11 cellular contexts compared by ENCODE assay signal in genomic region chr1:218983848-218984247, GRCh38.
DNase-seq lines count a peak whose midpoint lies in the region; ATAC-seq and TF ChIP-seq lines count a peak whose summit lies in the region.
"Had no signal": no experiment of that assay in that cellular context is flagged by ENCODE, and none has a peak within 500 bp of the region (broad histone marks: within the 10 kb centered on the region; RNA-seq: fewer than 3 reads in every experiment).

No MANE protein-coding gene starts in this region.

- no peaks in the 10 kb centered on the region for H3K4me1 ChIP-seq in stomach
- H3K4me1 ChIP-seq: colonic mucosa had no signal

- no peak overlapping the region for H3K27ac ChIP-seq in stomach
- H3K27ac ChIP-seq: colonic mucosa had no signal

- TF ChIP-seq CTCF in GM12872 (IDR thresholded peaks at IDR 0.05; ENCODE audit: insufficient read depth, low read depth, low read length) (peak; percentile 49; the same call in 2 of the 3 replicates), WTC11 (IDR thresholded peaks at IDR 0.05) (no peak), nephron progenitor cell (IDR thresholded peaks at IDR 0.05) (peak; percentile 47), stomach (IDR thresholded peaks at IDR 0.05) (no peak)

- no peak for TF ChIP-seq EP300 in stomach (IDR thresholded peaks at IDR 0.05)

- CTCF ChIA-PET in WTC11 (lab: Charles Lee): interaction anchor here (0.6 to 0.7 kb wide), 2 partner anchors 465 to 683 kb away, joined by 3 to 4 read pairs; no protein-coding TSS in a partner anchor

- H3K9me3 Mint-ChIP-seq in WTC11 (peaks cover 17% of the 10 kb centered on the region), nephron progenitor cell (peaks cover 5% of the 10 kb centered on the region)
- H3K9me3 Mint-ChIP-seq: activated T-helper 1 cell treated with anti-CD3 and anti-CD28 coated beads, Interleukin-12 subunit alpha, Interleukin-12 subunit beta, Interleukin-2, Interleukin-4 antibody, amounts not matched to agents 30 ng/mL and 10 ng/mL and 1 ng/mL, durations not matched to agents 14 hours and 24 hours and 36 hours had no signal

- TF ChIP-seq POLR2A in stomach (IDR thresholded peaks at IDR 0.05): no peak

- peak; percentile 33 for DNase-seq in WTC11 (ENCODE audit: low spot score)
- peak; percentile 32 for DNase-seq in nephron progenitor cell
- DNase-seq in stomach: no peak
- DNase-seq: colonic mucosa, hippocampal formation, substantia nigra had no signal

- no peak overlapping the region for H3K27ac Mint-ChIP-seq in WTC11
- H3K27ac Mint-ChIP-seq in nephron progenitor cell: no peak overlapping the region
- H3K27ac Mint-ChIP-seq: activated T-helper 1 cell treated with anti-CD3 and anti-CD28 coated beads, Interleukin-12 subunit alpha, Interleukin-12 subunit beta, Interleukin-2, Interleukin-4 antibody, amounts not matched to agents 30 ng/mL and 10 ng/mL and 1 ng/mL, durations not matched to agents 14 hours and 24 hours and 36 hours had no signal

- H3K27me3 ChIP-seq in stomach: no peaks in the 10 kb centered on the region
- H3K27me3 ChIP-seq: colonic mucosa had no signal

- ATAC-seq in HG03175 (IDR thresholded peaks at IDR 0.05; ENCODE audit: unreplicated experiment): peak; percentile 59
- ATAC-seq in WTC11: peak; percentile 84
- no peak for ATAC-seq in GM21717 (IDR thresholded peaks at IDR 0.05; ENCODE audit: unreplicated experiment)
- ATAC-seq in HG03039 (IDR thresholded peaks at IDR 0.05; ENCODE audit: unreplicated experiment): no peak

- no peaks in the 10 kb centered on the region for H3K9me3 ChIP-seq in stomach
- H3K9me3 ChIP-seq: colonic mucosa had no signal

- no peaks in the 10 kb centered on the region for H3K27me3 Mint-ChIP-seq in WTC11 (ENCODE audit: low read depth)
- H3K27me3 Mint-ChIP-seq in nephron progenitor cell (ENCODE audit: low read depth, poor library complexity): peaks cover 4% of the 10 kb centered on the region

- no peak overlapping the region for H3K4me3 ChIP-seq in stomach
- H3K4me3 ChIP-seq: colonic mucosa had no signal

- intact Hi-C loops in stomach (cut with DNase I; ENCODE audit: low total_unique reads): no loop called here

- WGBS in stomach, 5 donors: 74 to 90% (median 84%) methylated on average over 3 to 4 of the region's 4 CpGs

- H3K36me3 ChIP-seq in stomach: no peaks in the 10 kb centered on the region
- H3K36me3 ChIP-seq: colonic mucosa had no signal

- POLR2A ChIA-PET in WTC11 (lab: Charles Lee): no interaction called here

- H3K36me3 Mint-ChIP-seq in WTC11: no peaks in the 10 kb centered on the region
- no peaks in the 10 kb centered on the region for H3K36me3 Mint-ChIP-seq in nephron progenitor cell (ENCODE audit: low read depth)

- no peaks in the 10 kb centered on the region for H3K4me1 Mint-ChIP-seq in WTC11
- peaks cover 16% of the 10 kb centered on the region for H3K4me1 Mint-ChIP-seq in nephron progenitor cell

- H3K4me3 Mint-ChIP-seq in WTC11: no peak overlapping the region
- no peak overlapping the region for H3K4me3 Mint-ChIP-seq in nephron progenitor cell
- H3K4me3 Mint-ChIP-seq: activated T-helper 1 cell treated with anti-CD3 and anti-CD28 coated beads, Interleukin-12 subunit alpha, Interleukin-12 subunit beta, Interleukin-2, Interleukin-4 antibody, amounts not matched to agents 30 ng/mL and 10 ng/mL and 1 ng/mL, durations not matched to agents 14 hours and 24 hours and 36 hours had no signal

TF ChIP-seq in WTC11, 78 proteins besides CTCF, POLR2A, EP300 and RAD21:
- TF ChIP-seq CBFB (CRISPR knock-in tag; IDR thresholded peaks at IDR 0.05; ENCODE audit: low read depth) (no peak), MYBL2 (CRISPR knock-in tag; IDR thresholded peaks at IDR 0.05) (no peak), CREM (CRISPR knock-in tag; IDR thresholded peaks at IDR 0.05) (no peak), ZNF671 (CRISPR knock-in tag; IDR thresholded peaks at IDR 0.05) (no peak), ATF2 (CRISPR knock-in tag; IDR thresholded peaks at IDR 0.05; ENCODE audit: borderline replicate concordance, low read depth) (no peak), PREB (CRISPR knock-in tag; IDR thresholded peaks at IDR 0.05; ENCODE audit: borderline replicate concordance) (no peak), E2F5 (CRISPR knock-in tag; IDR thresholded peaks at IDR 0.05) (no peak), HMGA2 (CRISPR knock-in tag; IDR thresholded peaks at IDR 0.05) (no peak), ETV6 (CRISPR knock-in tag; IDR thresholded peaks at IDR 0.05) (no peak), ZMAT4 (CRISPR knock-in tag; IDR thresholded peaks at IDR 0.05) (no peak), NR1H2 (CRISPR knock-in tag; IDR thresholded peaks at IDR 0.05) (no peak), TEAD1 (CRISPR knock-in tag; IDR thresholded peaks at IDR 0.05) (no peak), ELF4 (CRISPR knock-in tag; IDR thresholded peaks at IDR 0.05; ENCODE audit: low read depth) (no peak), FOXK1 (CRISPR knock-in tag; IDR thresholded peaks at IDR 0.05) (no peak), E2F4 (CRISPR knock-in tag; IDR thresholded peaks at IDR 0.05; ENCODE audit: borderline replicate concordance, low read depth) (no peak), ZNF263 (CRISPR knock-in tag; IDR thresholded peaks at IDR 0.05; ENCODE audit: low read depth) (no peak), SOX15 (CRISPR knock-in tag; IDR thresholded peaks at IDR 0.05) (no peak), EMX1 (CRISPR knock-in tag; IDR thresholded peaks at IDR 0.05) (no peak)
- TF ChIP-seq, protein P1, sequence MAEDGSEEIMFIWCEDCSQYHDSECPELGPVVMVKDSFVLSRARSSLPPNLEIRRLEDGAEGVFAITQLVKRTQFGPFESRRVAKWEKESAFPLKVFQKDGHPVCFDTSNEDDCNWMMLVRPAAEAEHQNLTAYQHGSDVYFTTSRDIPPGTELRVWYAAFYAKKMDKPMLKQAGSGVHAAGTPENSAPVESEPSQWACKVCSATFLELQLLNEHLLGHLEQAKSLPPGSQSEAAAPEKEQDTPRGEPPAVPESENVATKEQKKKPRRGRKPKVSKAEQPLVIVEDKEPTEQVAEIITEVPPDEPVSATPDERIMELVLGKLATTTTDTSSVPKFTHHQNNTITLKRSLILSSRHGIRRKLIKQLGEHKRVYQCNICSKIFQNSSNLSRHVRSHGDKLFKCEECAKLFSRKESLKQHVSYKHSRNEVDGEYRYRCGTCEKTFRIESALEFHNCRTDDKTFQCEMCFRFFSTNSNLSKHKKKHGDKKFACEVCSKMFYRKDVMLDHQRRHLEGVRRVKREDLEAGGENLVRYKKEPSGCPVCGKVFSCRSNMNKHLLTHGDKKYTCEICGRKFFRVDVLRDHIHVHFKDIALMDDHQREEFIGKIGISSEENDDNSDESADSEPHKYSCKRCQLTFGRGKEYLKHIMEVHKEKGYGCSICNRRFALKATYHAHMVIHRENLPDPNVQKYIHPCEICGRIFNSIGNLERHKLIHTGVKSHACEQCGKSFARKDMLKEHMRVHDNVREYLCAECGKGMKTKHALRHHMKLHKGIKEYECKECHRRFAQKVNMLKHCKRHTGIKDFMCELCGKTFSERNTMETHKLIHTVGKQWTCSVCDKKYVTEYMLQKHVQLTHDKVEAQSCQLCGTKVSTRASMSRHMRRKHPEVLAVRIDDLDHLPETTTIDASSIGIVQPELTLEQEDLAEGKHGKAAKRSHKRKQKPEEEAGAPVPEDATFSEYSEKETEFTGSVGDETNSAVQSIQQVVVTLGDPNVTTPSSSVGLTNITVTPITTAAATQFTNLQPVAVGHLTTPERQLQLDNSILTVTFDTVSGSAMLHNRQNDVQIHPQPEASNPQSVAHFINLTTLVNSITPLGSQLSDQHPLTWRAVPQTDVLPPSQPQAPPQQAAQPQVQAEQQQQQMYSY (CRISPR knock-in tag; IDR thresholded peaks at IDR 0.05): no peak

Comparison
In these comparisons a context has a peak if more than half of its experiments do, and no peak if none do; other contexts are left out.
1. CTCF ChIP-seq: peak in GM12872 (single experiment) and nephron progenitor cell (single experiment); none in WTC11 (single experiment) and stomach (0 of 7).
2. ATAC-seq: peak in HG03175 (single experiment) and WTC11 (single experiment); none in GM21717 (single experiment) and HG03039 (single experiment).